18 cellular contexts compared by ENCODE assay signal in genomic region chr6:55826941-55827340, GRCh38. TPM values are rescaled to one million over a fixed set of nuclear protein-coding genes. Genes with fewer than 3 reads are reported as not detected.
A peak's percentile ranks its signal among the peaks of the same experiment; 100 is the strongest.
DNase-seq lines count a peak whose midpoint lies in the region; ATAC-seq, FAIRE-seq and TF ChIP-seq lines count a peak whose summit lies in the region.
"Had no signal": no experiment of that assay in that cellular context is flagged by ENCODE, and none has a peak within 500 bp of the region (broad histone marks: within the 10 kb centered on the region; RNA-seq: fewer than 3 reads in every experiment).

No MANE protein-coding gene starts in this region.

- H2AFZ ChIP-seq in neural progenitor cell (replicated peaks), result peak overlapping the region; percentile 21

- no peaks in the 10 kb centered on the region for H3K36me3 ChIP-seq in HUES48 (ENCODE audit: control insufficient read depth, insufficient read depth, low read length)
- H3K36me3 ChIP-seq in neural progenitor cell, result no peaks in the 10 kb centered on the region
- no peaks in the 10 kb centered on the region for H3K36me3 ChIP-seq in left lung
- H3K36me3 ChIP-seq: Peyer's patch had no signal

- DNase-seq in A549 (ENCODE audit: low read depth in 1 of 2, low spot score in 1 of 2), result no peak
- peak; percentile 59 for DNase-seq in epithelial cell of esophagus (ENCODE audit: low read depth)
- DNase-seq in neural progenitor cell (ENCODE audit: low spot score), result peak; percentile 32
- DNase-seq in posterior vena cava (ENCODE audit: low spot score), result no peak
- no peak for DNase-seq in left lung
- no peak for DNase-seq in NCI-H2171 (lab: John Stamatoyannopoulos, UW)
- DNase-seq: AML-193; CD4-positive, alpha-beta memory T cell; GF-D8; H9; NCI-H1694; NCI-H2107; NCI-H446; NCI-H748 treated with DMSO at 0.1 percent for 48 hours; Peyer's patch; SHP77 treated with DMSO at 0.1 percent for 48 hours had no signal

- H3K27me3 ChIP-seq in HUES48 (ENCODE audit: control insufficient read depth, insufficient read depth, low read length) (no peaks in the 10 kb centered on the region), neural progenitor cell (no peaks in the 10 kb centered on the region), left lung (no peaks in the 10 kb centered on the region)
- H3K27me3 ChIP-seq: Peyer's patch had no signal

- no peak for TF ChIP-seq EP300 in A549 (IDR thresholded peaks at IDR 0.05)

- H3K36me3 Mint-ChIP-seq in neural progenitor cell, result no peaks in the 10 kb centered on the region
- H3K36me3 Mint-ChIP-seq: CD4-positive, alpha-beta memory T cell; IgD-negative memory B cell had no signal

- POLR2A ChIA-PET in A549 (lab: Yijun Ruan, JAX), result no interaction called here

- ATAC-seq in A549 (no peak), left lung (no peak)

- H3K9me3 Mint-ChIP-seq in neural progenitor cell, result no peaks in the 10 kb centered on the region
- H3K9me3 Mint-ChIP-seq: H9 had no signal

- TF ChIP-seq POLR2A in A549 (IDR thresholded peaks at IDR 0.05; ENCODE audit: low read length), result no peak

- H3K4me3 Mint-ChIP-seq in neural progenitor cell, result no peak overlapping the region
- H3K4me3 Mint-ChIP-seq: CD4-positive, alpha-beta memory T cell; H9; IgD-negative memory B cell had no signal

- peaks cover 2% of the 10 kb centered on the region for H3K27me3 Mint-ChIP-seq in neural progenitor cell (ENCODE audit: insufficient read depth, low read depth)
- H3K27me3 Mint-ChIP-seq: CD4-positive, alpha-beta memory T cell; IgD-negative memory B cell had no signal

- FAIRE-seq in A549 (lab: Jason Lieb, UNC), result no peak

- H3K9ac ChIP-seq in HUES48 (ENCODE audit: low read depth, low read length) (no peak overlapping the region), neural progenitor cell (no peak overlapping the region)

- no peak for TF ChIP-seq RAD21 in A549 (conservative IDR thresholded peaks at IDR 0.05 in 1 of 2, IDR thresholded peaks at IDR 0.05 in 1 of 2)

- no peaks in the 10 kb centered on the region for H3K79me2 ChIP-seq in neural progenitor cell (ENCODE audit: low read depth)

- CTCF ChIA-PET in A549 (lab: Yijun Ruan, JAX), result no interaction called here

- H3K4me2 ChIP-seq in A549 (peak overlapping the region; percentile 39; the same call in 2 of the 3 replicates), neural progenitor cell (peak overlapping the region; percentile 46)

- no peak for TF ChIP-seq CTCF in A549 (IDR thresholded peaks at IDR 0.05)
- no peak for TF ChIP-seq CTCF in epithelial cell of esophagus (IDR thresholded peaks at IDR 0.05; ENCODE audit: insufficient read depth, low read depth, low read length, missing control alignments)
- no peak for TF ChIP-seq CTCF in neural progenitor cell (IDR thresholded peaks at IDR 0.05)
- TF ChIP-seq CTCF in left lung (IDR thresholded peaks at IDR 0.05), result no peak

- intact Hi-C loops in posterior vena cava (cut with DNase I) (no loop called here), left lung (cut with DNase I) (no loop called here)

- no peak overlapping the region for H3K27ac Mint-ChIP-seq in neural progenitor cell
- H3K27ac Mint-ChIP-seq: CD4-positive, alpha-beta memory T cell; IgD-negative memory B cell had no signal

- H3K27ac ChIP-seq in A549 (no peak overlapping the region), HUES48 (ENCODE audit: low read depth, low read length) (peak overlapping the region; percentile 23), neural progenitor cell (peak overlapping the region; percentile 75), left lung (no peak overlapping the region)
- H3K27ac ChIP-seq: Peyer's patch had no signal

- 100% methylated on average over 1 of the region's 1 CpG for WGBS in A549 (ENCODE audit: missing lambda C conversion rate)

- peaks cover 28% of the 10 kb centered on the region for H3F3A ChIP-seq in neural progenitor cell (ENCODE audit: low read depth)

- H3K4me3 ChIP-seq in A549, result no peak overlapping the region
- H3K4me3 ChIP-seq in HUES48 (ENCODE audit: low read depth, low read length), result no peak overlapping the region
- H3K4me3 ChIP-seq in epithelial cell of esophagus (ENCODE audit: low read length), result no peak overlapping the region
- no peak overlapping the region for H3K4me3 ChIP-seq in neural progenitor cell
- H3K4me3 ChIP-seq in left lung, result no peak overlapping the region
- H3K4me3 ChIP-seq: Peyer's patch had no signal

- H3K4me1 Mint-ChIP-seq in neural progenitor cell, result peaks cover 36% of the 10 kb centered on the region
- H3K4me1 Mint-ChIP-seq: CD4-positive, alpha-beta memory T cell; IgD-negative memory B cell had no signal

- H3K4me1 ChIP-seq in A549 (peaks cover 28% of the 10 kb centered on the region; the same call in 2 of the 3 replicates), HUES48 (ENCODE audit: control insufficient read depth, insufficient read depth, low read length) (0 out of 2 replicates have a peak, but pooled peaks cover 9% of the 10 kb centered on the region), neural progenitor cell (peaks cover 53% of the 10 kb centered on the region), left lung (no peaks in the 10 kb centered on the region)
- H3K4me1 ChIP-seq: Peyer's patch had no signal

- no peaks in the 10 kb centered on the region for H3K9me3 ChIP-seq in A549
- H3K9me3 ChIP-seq in HUES48 (ENCODE audit: control insufficient read depth, insufficient read depth, low read length), result no peaks in the 10 kb centered on the region
- no peaks in the 10 kb centered on the region for H3K9me3 ChIP-seq in neural progenitor cell (ENCODE audit: low read depth)
- H3K9me3 ChIP-seq in left lung, result no peaks in the 10 kb centered on the region
- H3K9me3 ChIP-seq: Peyer's patch had no signal

- H4K20me1 ChIP-seq in neural progenitor cell (ENCODE audit: low read depth), result no peaks in the 10 kb centered on the region

TF ChIP-seq in A549, 52 proteins besides CTCF, POLR2A, EP300 and RAD21:
- TF ChIP-seq, protein P1, sequence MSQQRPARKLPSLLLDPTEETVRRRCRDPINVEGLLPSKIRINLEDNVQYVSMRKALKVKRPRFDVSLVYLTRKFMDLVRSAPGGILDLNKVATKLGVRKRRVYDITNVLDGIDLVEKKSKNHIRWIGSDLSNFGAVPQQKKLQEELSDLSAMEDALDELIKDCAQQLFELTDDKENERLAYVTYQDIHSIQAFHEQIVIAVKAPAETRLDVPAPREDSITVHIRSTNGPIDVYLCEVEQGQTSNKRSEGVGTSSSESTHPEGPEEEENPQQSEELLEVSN (IDR thresholded peaks at IDR 0.05; ENCODE audit: borderline replicate concordance, low read depth), result no peak
- no peak for TF ChIP-seq CBX8 (IDR thresholded peaks at IDR 0.05)
- no peak for TF ChIP-seq ZFP36 (IDR thresholded peaks at IDR 0.05; ENCODE audit: borderline replicate concordance, partially characterized antibody)
- no peak for TF ChIP-seq ATOH8 (CRISPR knock-in tag; IDR thresholded peaks at IDR 0.05; ENCODE audit: low read depth)
- no peak for TF ChIP-seq HDAC2 (IDR thresholded peaks at IDR 0.05)
- no peak for TF ChIP-seq JUN (IDR thresholded peaks at IDR 0.05)
- TF ChIP-seq CHD4 (IDR thresholded peaks at IDR 0.05; ENCODE audit: borderline replicate concordance), result no peak
- TF ChIP-seq, protein P2, sequence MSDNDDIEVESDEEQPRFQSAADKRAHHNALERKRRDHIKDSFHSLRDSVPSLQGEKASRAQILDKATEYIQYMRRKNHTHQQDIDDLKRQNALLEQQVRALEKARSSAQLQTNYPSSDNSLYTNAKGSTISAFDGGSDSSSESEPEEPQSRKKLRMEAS (IDR thresholded peaks at IDR 0.05), result no peak
- no peak for TF ChIP-seq NPAS2 (CRISPR knock-in tag; IDR thresholded peaks at IDR 0.05; ENCODE audit: borderline replicate concordance)
- TF ChIP-seq FOSB (CRISPR knock-in tag; IDR thresholded peaks at IDR 0.05), result no peak
- no peak for TF ChIP-seq BCL3 (IDR thresholded peaks at IDR 0.05)
- TF ChIP-seq MAZ (IDR thresholded peaks at IDR 0.05; ENCODE audit: borderline replicate concordance, low read depth, low read length), result no peak
- TF ChIP-seq JUNB (IDR thresholded peaks at IDR 0.05), result no peak
- TF ChIP-seq ZSCAN20 (CRISPR knock-in tag; IDR thresholded peaks at IDR 0.05), result no peak
- no peak for TF ChIP-seq HOXB13 (CRISPR knock-in tag; IDR thresholded peaks at IDR 0.05; ENCODE audit: low read depth)
- TF ChIP-seq HEYL (CRISPR knock-in tag; IDR thresholded peaks at IDR 0.05), result no peak
- TF ChIP-seq SREBF2 (IDR thresholded peaks at IDR 0.05), result no peak
- no peak for TF ChIP-seq HOXB5 (CRISPR knock-in tag; IDR thresholded peaks at IDR 0.05)
- TF ChIP-seq MAFK (IDR thresholded peaks at IDR 0.05; ENCODE audit: partially characterized antibody), result no peak
- no peak for TF ChIP-seq KDM5A (IDR thresholded peaks at IDR 0.05)
TF ChIP-seq in A549: peak in this region for 0.

RNA-seq across cellular contexts. Expression of gene BMP5, which starts 48.4 kb away (rescaled TPM):
- 0.09 and 0.12 TPM in 2 replicates for polyA plus RNA-seq in A549 (2011; rRNA removed)
- 0.01 TPM in 1 of 2 replicates, not detected in the other for polyA plus RNA-seq in A549 (2012; cell fraction: cytosol; rRNA removed)
- 0.01 TPM in 1 of 2 replicates, not detected in the other for polyA plus RNA-seq in A549 (2012; cell fraction: nucleus; rRNA removed)
- 0.03 to 0.04 TPM (median 0.04 TPM) in 3 replicates for polyA plus RNA-seq in A549 (2017; fragmentation: RNase III; extraction: RNeasy Plus Mini Kit Qiagen cat#74134 plus additional on column Dnase treatment)
- 0.04 and 0.10 TPM in 2 replicates for polyA minus RNA-seq in A549 (2011; rRNA and poly(A)+ RNA removed)
- 1.2 and 1.5 TPM in 2 replicates for total RNA-seq in neural progenitor cell (ENCODE audit: low replicate concordance)
- total RNA-seq in posterior vena cava, result under 1 TPM; 0.10 to 0.32 TPM
- 10 to 100 TPM; 12.7 to 14.5 TPM for total RNA-seq in left lung
- total RNA-seq: CD4-positive, alpha-beta memory T cell; H9 had no signal
- polyA plus RNA-seq: CD4-positive, alpha-beta memory T cell; IgD-negative memory B cell had no signal

Comparison
In these comparisons a context has a peak if more than half of its experiments do, and no peak if none do; other contexts are left out.
1. DNase-seq: peak in epithelial cell of esophagus (single experiment) and neural progenitor cell (single experiment); none in A549 (0 of 2), posterior vena cava (single experiment), left lung (0 of 2) and NCI-H2171 (single experiment).
2. H3K27ac ChIP-seq: peak in HUES48 (single experiment) and neural progenitor cell (single experiment); none in A549 (0 of 2) and left lung (0 of 2).